Comparison of ENCODE assay signal across 14 cellular contexts in genomic region chr11:70142171-70142875, GRCh38.
DNase-seq lines count a peak whose midpoint lies in the region; ATAC-seq and TF ChIP-seq lines count a peak whose summit lies in the region.
"Had no signal": no experiment of that assay in that cellular context is flagged by ENCODE, and none has a peak within 500 bp of the region (broad histone marks: within the 10 kb centered on the region; RNA-seq: fewer than 3 reads in every experiment).

No MANE protein-coding gene starts in this region.

- H4K8ac ChIP-seq in mesendoderm (ENCODE audit: low read depth, low read length) = no peak overlapping the region

- H2BK15ac ChIP-seq in mesendoderm (replicated peaks; ENCODE audit: low read depth) = no peak overlapping the region

- H3K9ac ChIP-seq in BLaER1 = 0 out of 2 replicates have a peak overlapping the region, but pooled peaks have one; percentile 9
- H3K9ac ChIP-seq in HUES64 (ENCODE audit: low read depth, low read length) = no peak overlapping the region
- H3K9ac ChIP-seq in mesendoderm (ENCODE audit: low read length) = no peak overlapping the region

- no peak overlapping the region for H2AK5ac ChIP-seq in mesendoderm (ENCODE audit: low read length)

- H3K4me2 ChIP-seq in BLaER1 (peak overlapping the region; percentile 75), mesendoderm (ENCODE audit: low read length) (no peak overlapping the region)

- H4K20me1 ChIP-seq in BLaER1 = no peaks in the 10 kb centered on the region

- H3K36me3 ChIP-seq in BLaER1 (no peaks in the 10 kb centered on the region), HUES64 (ENCODE audit: insufficient read depth, low read length) (no peaks in the 10 kb centered on the region), SJCRH30 (no peaks in the 10 kb centered on the region), mesendoderm (ENCODE audit: control insufficient read depth, insufficient read depth, low read length) (no peaks in the 10 kb centered on the region), thyroid gland (no peaks in the 10 kb centered on the region), prostate gland (no peaks in the 10 kb centered on the region)
- H3K36me3 ChIP-seq: upper lobe of right lung had no signal

- H3K4me1 ChIP-seq in BLaER1 = peaks cover 43% of the 10 kb centered on the region
- peaks cover 30% of the 10 kb centered on the region for H3K4me1 ChIP-seq in HUES64 (ENCODE audit: insufficient read depth, low read length)
- peaks cover 14% of the 10 kb centered on the region for H3K4me1 ChIP-seq in SJCRH30
- peaks cover 4% of the 10 kb centered on the region for H3K4me1 ChIP-seq in mesendoderm (ENCODE audit: control insufficient read depth, low read depth, low read length)
- H3K4me1 ChIP-seq in thyroid gland = no peaks in the 10 kb centered on the region
- H3K4me1 ChIP-seq in prostate gland (replicated peaks) = no peaks in the 10 kb centered on the region

- no peak overlapping the region for H2BK5ac ChIP-seq in mesendoderm (ENCODE audit: low read length)

- no peaks in the 10 kb centered on the region for H3K79me2 ChIP-seq in mesendoderm (ENCODE audit: control insufficient read depth, insufficient read depth, low read length)

- H2BK120ac ChIP-seq in mesendoderm (ENCODE audit: low read depth, low read length) = no peak overlapping the region

- no peak for TF ChIP-seq CTCF in thyroid gland (IDR thresholded peaks at IDR 0.05)
- no peak for TF ChIP-seq CTCF in prostate gland (IDR thresholded peaks at IDR 0.05)

- H3K23ac ChIP-seq in mesendoderm (ENCODE audit: low read length) = no peak overlapping the region

- H3K18ac ChIP-seq in mesendoderm (ENCODE audit: low read length) = peak overlapping the region; percentile 28

- H3K4me3 ChIP-seq in BLaER1 (no peak overlapping the region), HUES64 (ENCODE audit: low read length) (peak overlapping the region; percentile 4; the same call in 1 of the 2 replicates), SJCRH30 (no peak overlapping the region), mesendoderm (ENCODE audit: low read length) (no peak overlapping the region), thyroid gland (replicated peaks in 1 of 3) (no peak overlapping the region), prostate gland (no peak overlapping the region)
- H3K4me3 ChIP-seq: GM12878, upper lobe of right lung had no signal

- no peak overlapping the region for H3K4ac ChIP-seq in mesendoderm (ENCODE audit: low read depth, low read length)

- H4K5ac ChIP-seq in mesendoderm (ENCODE audit: low read length) = no peak overlapping the region

- H3K9me3 ChIP-seq in BLaER1 (no peaks in the 10 kb centered on the region), HUES64 (ENCODE audit: insufficient read depth, low read depth, low read length) (no peaks in the 10 kb centered on the region), SJCRH30 (replicated peaks) (no peaks in the 10 kb centered on the region), thyroid gland (no peaks in the 10 kb centered on the region), prostate gland (no peaks in the 10 kb centered on the region)
- H3K9me3 ChIP-seq: upper lobe of right lung had no signal

- no peak for ATAC-seq in HG03280 (IDR thresholded peaks at IDR 0.05; ENCODE audit: unreplicated experiment)
- ATAC-seq: GM12878, T-helper 17 cell, upper lobe of right lung had no signal

- 0 out of 2 replicates have a peak, but pooled peaks cover 5% of the 10 kb centered on the region for H3K27me3 ChIP-seq in BLaER1
- H3K27me3 ChIP-seq in HUES64 (ENCODE audit: insufficient read depth, low read length) = peaks cover 46% of the 10 kb centered on the region
- no peaks in the 10 kb centered on the region for H3K27me3 ChIP-seq in SJCRH30
- no peaks in the 10 kb centered on the region for H3K27me3 ChIP-seq in mesendoderm (ENCODE audit: insufficient read depth, low read length, poor library complexity)
- no peaks in the 10 kb centered on the region for H3K27me3 ChIP-seq in thyroid gland
- no peaks in the 10 kb centered on the region for H3K27me3 ChIP-seq in prostate gland (replicated peaks; ENCODE audit: insufficient read depth)

- H3K79me1 ChIP-seq in mesendoderm (ENCODE audit: low read length) = no peaks in the 10 kb centered on the region

- H3K27ac ChIP-seq in BLaER1 (no peak overlapping the region), HUES64 (ENCODE audit: low read depth, low read length) (peak overlapping the region; percentile 53; the same call in 1 of the 2 replicates), SJCRH30 (no peak overlapping the region), mesendoderm (ENCODE audit: low read depth, low read length) (peak overlapping the region; percentile 75), thyroid gland (no peak overlapping the region), prostate gland (no peak overlapping the region)
- H3K27ac ChIP-seq: upper lobe of right lung had no signal

- DNase-seq in SJCRH30 (peak; percentile 40 to 59), mesendoderm (peak; percentile 58), thyroid gland (no peak), prostate gland (ENCODE audit: low spot score) (no peak), T-helper 2 cell (no peak)
- DNase-seq: activated CD4-positive, alpha-beta T cell treated with anti-CD3 and anti-CD28 coated beads for 48 hours; activated T-cell treated with anti-CD3 and anti-CD28 coated beads, Interleukin-2, amount 50 U/mL, for 48 hours; NCI-H446; T-helper 17 cell; upper lobe of right lung had no signal

- TF ChIP-seq POLR2A in thyroid gland (IDR thresholded peaks at IDR 0.05) (no peak), prostate gland (IDR thresholded peaks at IDR 0.05) (no peak)

- whole genome bisulfite sequencing in HUES64 = 17% methylated on average over 15 of the region's 15 CpGs
- no CpG with 5 or more reads among the region's 15 CpGs for WGBS in mesendoderm (ENCODE audit: extremely low coverage, insufficient coverage, low lambda C conversion rate)
- 78 to 82% methylated on average over 15 of the region's 15 CpGs for WGBS in thyroid gland, 2 donors
- WGBS in prostate gland = 43% methylated on average over 15 of the region's 15 CpGs

- H3K56ac ChIP-seq in mesendoderm (ENCODE audit: low read length) = no peak overlapping the region

- intact Hi-C loops in thyroid gland (cut with DNase I) (no loop called here), prostate gland (cut with DNase I) (no loop called here)

Comparison
In these comparisons a context has a peak if more than half of its experiments do, and no peak if none do; other contexts are left out.
1. H3K27ac ChIP-seq: peak in HUES64 (single experiment) and mesendoderm (single experiment); none in BLaER1 (single experiment), SJCRH30 (single experiment), thyroid gland (0 of 3) and prostate gland (0 of 2).
2. DNase-seq: peak in SJCRH30 (2 of 2) and mesendoderm (single experiment); none in thyroid gland (0 of 2), prostate gland (single experiment) and T-helper 2 cell (0 of 5).